ENCODE assay signal across 11 cellular contexts in the genomic region with DNA sequence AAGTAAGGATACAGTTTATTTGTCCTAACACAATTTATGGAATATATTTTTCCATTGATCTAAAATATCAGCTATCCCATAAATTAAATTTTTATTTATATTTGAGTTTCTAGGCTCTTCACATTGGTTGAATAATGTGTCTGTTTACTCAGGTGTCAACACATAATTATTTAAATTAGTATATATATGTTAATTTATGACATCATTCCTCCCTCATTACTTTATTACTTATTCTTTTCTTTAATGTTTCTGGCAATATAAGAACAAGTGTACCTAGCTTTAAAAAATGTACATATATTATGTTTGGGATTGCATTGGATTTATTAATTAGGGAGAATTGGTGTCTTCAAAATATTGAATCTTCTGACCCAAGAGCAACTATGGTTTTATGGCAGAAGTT. TPM values are rescaled to one million over a fixed set of nuclear protein-coding genes. Genes with fewer than 3 reads are reported as not detected.
"Had no signal": no experiment of that assay in that cellular context is flagged by ENCODE, and none has a peak within 500 bp of the region (broad histone marks: within the 10 kb centered on the region; RNA-seq: fewer than 3 reads in every experiment).

No MANE protein-coding gene starts in this region.

- H2AFZ ChIP-seq: GM23338 had no signal

- H3K27ac ChIP-seq: HL-60 had no signal

- ATAC-seq: GM23338, K562 had no signal

- DNase-seq: H9, HCEC 1CT, HFFc6, IMR-90, KG1 had no signal

- H3K4me3 ChIP-seq: GM23338, K562 had no signal

- FAIRE-seq: H1, H54, K562 had no signal

- H3K4me2 ChIP-seq: GM23338 had no signal

RNA-seq across cellular contexts. Expression of gene TCF21, which starts 31.2 kb away (rescaled TPM):
- total RNA-seq: H9, HFFc6, HT1080, K562 had no signal
- polyA plus RNA-seq: K562 had no signal
